12 cellular contexts compared by ENCODE assay signal in the genomic region with DNA sequence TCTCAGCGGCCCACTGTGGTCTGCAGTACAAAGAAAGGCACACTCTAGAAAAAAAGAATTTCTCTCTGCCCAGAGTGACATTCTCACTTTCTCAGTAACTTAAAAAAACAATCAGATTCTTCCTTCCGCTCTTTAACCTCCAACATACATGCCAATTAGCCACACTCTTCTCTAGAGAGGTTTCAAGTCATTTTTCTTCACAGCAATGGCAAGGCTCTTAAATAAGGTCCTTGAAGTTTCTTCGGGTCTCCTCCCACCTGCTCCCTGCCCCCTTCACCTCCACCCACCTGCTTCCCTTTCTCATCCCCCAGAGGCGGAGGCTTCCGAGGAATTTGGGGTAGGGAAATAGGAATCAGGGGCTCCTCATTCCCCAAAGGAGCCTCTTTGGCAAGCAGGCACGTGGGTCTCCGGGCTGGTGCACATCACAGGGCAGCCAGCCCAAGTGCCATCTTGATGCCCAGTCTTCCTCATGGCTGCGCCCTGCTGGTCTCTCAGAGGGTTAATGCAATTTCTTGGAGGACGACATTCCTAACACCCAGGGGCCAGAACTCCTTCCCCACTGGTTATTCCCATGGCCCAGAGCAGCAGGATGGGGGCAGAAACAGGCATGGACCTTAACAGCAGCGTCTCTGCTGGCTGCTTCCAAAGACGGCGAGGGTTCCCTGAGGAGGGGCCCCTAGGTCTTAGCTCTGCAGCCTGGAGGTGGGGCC. TPM values are rescaled to one million over a fixed set of nuclear protein-coding genes. Genes with fewer than 3 reads are reported as not detected.
DNase-seq lines count a peak whose midpoint lies in the region; ATAC-seq and TF ChIP-seq lines count a peak whose summit lies in the region.
"Had no signal": no experiment of that assay in that cellular context is flagged by ENCODE, and none has a peak within 500 bp of the region (broad histone marks: within the 10 kb centered on the region; RNA-seq: fewer than 3 reads in every experiment).

No MANE protein-coding gene starts in this region.

- H2AFZ ChIP-seq in mammary epithelial cell (ENCODE audit: low read depth, low read length) (peak overlapping the region; percentile 22), MM.1S (ENCODE audit: low read length) (no peak overlapping the region), smooth muscle cell (ENCODE audit: low read depth) (peak overlapping the region; percentile 35)

- H3K27me3 Mint-ChIP-seq in MCF 10A (ENCODE audit: insufficient read depth, unreplicated experiment) = no peaks in the 10 kb centered on the region
- peaks cover 0 to 7% of the 10 kb centered on the region in 2 donors for H3K27me3 Mint-ChIP-seq in effector memory CD8-positive, alpha-beta T cell

- no peak overlapping the region for H3K27ac ChIP-seq in mammary epithelial cell (ENCODE audit: insufficient read depth, low read depth, low read length)
- no peak overlapping the region for H3K27ac ChIP-seq in MM.1S (ENCODE audit: low read length)
- no peak overlapping the region for H3K27ac ChIP-seq in smooth muscle cell (ENCODE audit: low read depth)

- no peak for TF ChIP-seq CTCF in mammary epithelial cell (conservative IDR thresholded peaks at IDR 0.05 in 1 of 2, IDR thresholded peaks at IDR 0.05 in 1 of 2; ENCODE audit: extremely low read depth in 1 of 2, insufficient read depth in 1 of 2, low read depth in 1 of 2, low read length in 2 of 2)
- TF ChIP-seq CTCF in MCF 10A (IDR thresholded peaks at IDR 0.05; ENCODE audit: unreplicated experiment) = no peak
- no peak for TF ChIP-seq CTCF in MM.1S (IDR thresholded peaks at IDR 0.05; ENCODE audit: low read length)
- TF ChIP-seq CTCF in smooth muscle cell (IDR thresholded peaks at IDR 0.05; ENCODE audit: borderline replicate concordance, insufficient read depth, poor library complexity, severe bottlenecking) = no peak

- no peaks in the 10 kb centered on the region for H3K79me2 ChIP-seq in mammary epithelial cell (ENCODE audit: insufficient read depth, low read length)
- no peaks in the 10 kb centered on the region for H3K79me2 ChIP-seq in MM.1S (ENCODE audit: low read length)
- no peaks in the 10 kb centered on the region for H3K79me2 ChIP-seq in smooth muscle cell (ENCODE audit: low read depth)

- no peaks in the 10 kb centered on the region for H3K36me3 ChIP-seq in mammary epithelial cell (ENCODE audit: insufficient read depth, low read length)
- H3K36me3 ChIP-seq in MM.1S (replicated peaks; ENCODE audit: insufficient read depth, low read length) = no peaks in the 10 kb centered on the region
- no peaks in the 10 kb centered on the region for H3K36me3 ChIP-seq in smooth muscle cell (ENCODE audit: low read depth)
- H3K36me3 ChIP-seq: esophagus squamous epithelium had no signal

- 58% methylated on average over 11 of the region's 12 CpGs for WGBS in mammary epithelial cell (ENCODE audit: low coverage, missing lambda C conversion rate)
- 47% methylated on average over 12 of the region's 12 CpGs for WGBS in smooth muscle cell (ENCODE audit: low lambda C conversion rate)

- H3K4me1 Mint-ChIP-seq in MCF 10A (ENCODE audit: insufficient read depth, unreplicated experiment) = peaks cover 6% of the 10 kb centered on the region
- peaks cover 22 to 30% of the 10 kb centered on the region in 2 donors for H3K4me1 Mint-ChIP-seq in effector memory CD8-positive, alpha-beta T cell (ENCODE audit: low read depth in 2 of 2)

- BruUV-seq in mammary epithelial cell (replicated peaks; lab: Mats Ljungman, UMichigan) (no TSS peak), MCF 10A (replicated peaks; lab: Mats Ljungman, UMichigan) (no TSS peak)

- dilution Hi-C loops in mammary epithelial cell (cut with HindIII; ENCODE audit: low sequenced_read_pairs) = no loop called here

- no peaks in the 10 kb centered on the region for H3K36me3 Mint-ChIP-seq in MCF 10A (ENCODE audit: insufficient read depth, unreplicated experiment)
- H3K36me3 Mint-ChIP-seq in effector memory CD8-positive, alpha-beta T cell (ENCODE audit: insufficient read depth) = peaks cover 7% of the 10 kb centered on the region

- in situ Hi-C loops in mammary epithelial cell (cut with MboI; ENCODE audit: low sequenced_read_pairs in 2 of 2) = no loop called here

- H4K20me1 ChIP-seq in mammary epithelial cell (ENCODE audit: insufficient read depth, low read length) = no peaks in the 10 kb centered on the region
- H4K20me1 ChIP-seq in MM.1S (ENCODE audit: insufficient read depth, low read length) = no peaks in the 10 kb centered on the region
- H4K20me1 ChIP-seq in smooth muscle cell (ENCODE audit: low read depth) = no peaks in the 10 kb centered on the region

- H3K27me3 ChIP-seq in mammary epithelial cell (ENCODE audit: insufficient read depth, low read length) (no peaks in the 10 kb centered on the region), MM.1S (replicated peaks; ENCODE audit: insufficient read depth, low read length) (peaks cover 93% of the 10 kb centered on the region), smooth muscle cell (ENCODE audit: low read depth) (no peaks in the 10 kb centered on the region)
- H3K27me3 ChIP-seq: esophagus squamous epithelium had no signal

- H3K4me3 ChIP-seq in mammary epithelial cell (replicated peaks in 1 of 3; ENCODE audit: insufficient read depth in 1 of 3, low read depth in 2 of 3, low read length in 3 of 3) (no peak overlapping the region), MM.1S (ENCODE audit: low read length) (no peak overlapping the region), smooth muscle cell (no peak overlapping the region)

- CTCF ChIA-PET in mammary epithelial cell (lab: Charles Lee; ENCODE audit: low non-redundant PET) = no interaction called here
- CTCF ChIA-PET in MCF 10A (lab: Yijun Ruan, JAX) = interaction anchor here (5.4 kb wide), 1 partner anchor 11 kb away, joined by 22 read pairs; no protein-coding TSS in a partner anchor

- H3K4me1 ChIP-seq in mammary epithelial cell (ENCODE audit: insufficient read depth, low read length) (peaks cover 15% of the 10 kb centered on the region), MM.1S (ENCODE audit: low read length) (peaks cover 17% of the 10 kb centered on the region), smooth muscle cell (ENCODE audit: low read depth) (peaks cover 35% of the 10 kb centered on the region)

- no peak overlapping the region for H3K4me3 Mint-ChIP-seq in MCF 10A (ENCODE audit: unreplicated experiment)
- H3K4me3 Mint-ChIP-seq in effector memory CD8-positive, alpha-beta T cell = peak overlapping the region; percentile 62 to 65

- POLR2A ChIA-PET in MCF 10A (lab: Yijun Ruan, JAX) = no interaction called here

- intact Hi-C loops in mammary epithelial cell (cut with micrococcal nuclease) (no loop called here), MCF 10A (cut with micrococcal nuclease) (no loop called here)

- no peaks in the 10 kb centered on the region for H3K9me3 Mint-ChIP-seq in MCF 10A (ENCODE audit: unreplicated experiment)
- H3K9me3 Mint-ChIP-seq in effector memory CD8-positive, alpha-beta T cell = no peaks in the 10 kb centered on the region

- H3F3A ChIP-seq in MM.1S (ENCODE audit: insufficient read depth, low read length) (peaks cover 12% of the 10 kb centered on the region), smooth muscle cell (ENCODE audit: low read depth) (peaks cover 14% of the 10 kb centered on the region)

- H3K9ac ChIP-seq in mammary epithelial cell (ENCODE audit: insufficient read depth, low read length) (no peak overlapping the region), MM.1S (ENCODE audit: low read length) (no peak overlapping the region), smooth muscle cell (ENCODE audit: low read depth) (no peak overlapping the region)

- H3K27ac Mint-ChIP-seq in MCF 10A (ENCODE audit: low read depth, unreplicated experiment) = no peak overlapping the region
- peak overlapping the region; percentile 42 to 64 for H3K27ac Mint-ChIP-seq in effector memory CD8-positive, alpha-beta T cell

- no peak overlapping the region for H3K4me2 ChIP-seq in mammary epithelial cell (ENCODE audit: insufficient read depth, low read depth, low read length)
- peak overlapping the region; percentile 16; the same call in 1 of the 2 replicates for H3K4me2 ChIP-seq in MM.1S (ENCODE audit: low read depth, low read length)
- H3K4me2 ChIP-seq in smooth muscle cell = peak overlapping the region; percentile 41

- no peaks in the 10 kb centered on the region for H3K9me2 ChIP-seq in MM.1S (replicated peaks; ENCODE audit: insufficient read depth, low read length)

- H3K9me3 ChIP-seq in mammary epithelial cell (replicated peaks; ENCODE audit: insufficient read depth, low read length) (no peaks in the 10 kb centered on the region), MM.1S (replicated peaks; ENCODE audit: insufficient read depth, low read length) (no peaks in the 10 kb centered on the region), smooth muscle cell (replicated peaks; ENCODE audit: low read depth) (no peaks in the 10 kb centered on the region)
- H3K9me3 ChIP-seq: esophagus squamous epithelium had no signal

- DNase-seq in mammary epithelial cell = no peak
- no peak for DNase-seq in MCF 10A (ENCODE audit: unreplicated experiment)
- DNase-seq in MM.1S = peak; percentile 49
- DNase-seq in effector memory CD8-positive, alpha-beta T cell = no peak
- DNase-seq in smooth muscle cell (lab: John Stamatoyannopoulos, UW; ENCODE audit: unreplicated experiment) = no peak
- DNase-seq in kidney glomerular epithelial cell (lab: John Stamatoyannopoulos, UW) = no peak
- DNase-seq: C1 segment of cervical spinal cord, caudate nucleus, esophagus squamous epithelium, NCI-H146 had no signal

- peak; percentile 65 for ATAC-seq in effector memory CD8-positive, alpha-beta T cell (replicated peaks)
- no peak for ATAC-seq in HG03354 (IDR thresholded peaks at IDR 0.05; ENCODE audit: poor library complexity, severe bottlenecking, unreplicated experiment)
- no peak for ATAC-seq in HG02678 (IDR thresholded peaks at IDR 0.05; ENCODE audit: unreplicated experiment)

RNA-seq across cellular contexts. Expression of gene MEOX1, which starts 0.9 kb away (rescaled TPM):
- not detected for total RNA-seq in mammary epithelial cell
- polyA plus RNA-seq in mammary epithelial cell = not detected
- not detected for polyA minus RNA-seq in mammary epithelial cell
- total RNA-seq in MCF 10A (2022) = not detected in 2 replicates
- total RNA-seq in smooth muscle cell = 0.31 and 0.58 TPM in 2 replicates
- 0.79 and 1.7 TPM in 2 replicates for polyA plus RNA-seq in smooth muscle cell
